Comparison of ENCODE assay signal across 27 cellular contexts in the genomic region with DNA sequence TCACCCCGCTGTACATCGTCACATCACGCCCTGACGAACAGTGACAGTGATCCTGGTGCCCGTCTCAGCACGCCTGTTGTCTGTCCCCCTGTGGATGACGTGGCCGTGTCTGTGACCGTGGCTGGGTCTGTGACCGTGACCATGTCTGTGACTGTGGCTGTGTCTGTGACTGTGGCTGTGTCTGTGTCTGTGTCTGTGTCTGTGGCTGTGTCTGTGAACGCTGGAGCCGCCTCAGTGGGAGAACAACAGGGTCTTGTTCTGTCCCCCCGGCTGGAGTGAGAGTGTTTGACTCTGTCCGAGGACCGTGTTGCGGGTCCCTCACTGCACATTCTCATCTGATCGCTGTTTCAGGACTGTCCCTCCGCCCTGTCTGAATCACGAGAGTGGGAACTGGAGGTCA.
"Had no signal": no experiment of that assay in that cellular context is flagged by ENCODE, and none has a peak within 500 bp of the region (broad histone marks: within the 10 kb centered on the region; RNA-seq: fewer than 3 reads in every experiment).

No MANE protein-coding gene starts in this region.

- H3K9me3 Mint-ChIP-seq: activated CD4-positive, alpha-beta T cell treated with anti-CD3 and anti-CD28 coated beads, Interleukin-2, amount 10 ng/mL, durations not matched to agents 24 days and 14 days; activated naive CD4-positive, alpha-beta T cell treated with anti-CD3 and anti-CD28 coated beads, Interleukin-2, amount 50 U/mL, for 24 hours had no signal

- H3K27ac Mint-ChIP-seq: activated CD4-positive, alpha-beta memory T cell treated with anti-CD3 and anti-CD28 coated beads, Interleukin-2, amount 10 ng/mL, durations not matched to agents 7 days and 5 days; activated CD4-positive, alpha-beta T cell treated with anti-CD3 and anti-CD28 coated beads for 36 hours; activated CD4-positive, alpha-beta T cell treated with anti-CD3 and anti-CD28 coated beads, Interleukin-2, amount 10 ng/mL, durations not matched to agents 24 days and 14 days; activated naive CD4-positive, alpha-beta T cell treated with anti-CD3 and anti-CD28 coated beads for 36 hours; activated naive CD4-positive, alpha-beta T cell treated with anti-CD3 and anti-CD28 coated beads, Interleukin-2, amount 50 U/mL, for 24 hours; activated naive CD8-positive, alpha-beta T cell treated with anti-CD3 and anti-CD28 coated beads for 36 hours; activated naive CD8-positive, alpha-beta T cell treated with anti-CD3 and anti-CD28 coated beads, Interleukin-2, amount 50 U/mL, for 24 hours; activated T-cell treated with anti-CD3 and anti-CD28 coated beads, Interleukin-2, amount 50 U/mL, for 24 hours; activated T-cell treated with anti-CD3 and anti-CD28 coated beads, Interleukin-2, amount 50 U/mL, for 72 hours; dendritic cell treated with granulocyte-macrophage colony-stimulating factor and Interleukin-4, amounts not matched to agents 40 ng/mL and 50 ng/mL, for 4 days; endodermal cell had no signal

- H3K4me3 Mint-ChIP-seq: activated CD4-positive, alpha-beta memory T cell treated with anti-CD3 and anti-CD28 coated beads, Interleukin-2, amount 10 ng/mL, durations not matched to agents 7 days and 5 days; activated CD4-positive, alpha-beta T cell treated with anti-CD3 and anti-CD28 coated beads for 36 hours; activated CD4-positive, alpha-beta T cell treated with anti-CD3 and anti-CD28 coated beads, Interleukin-2, amount 10 ng/mL, durations not matched to agents 24 days and 14 days; activated naive CD4-positive, alpha-beta T cell treated with anti-CD3 and anti-CD28 coated beads for 36 hours; activated naive CD4-positive, alpha-beta T cell treated with anti-CD3 and anti-CD28 coated beads, Interleukin-2, amount 50 U/mL, for 24 hours; activated naive CD8-positive, alpha-beta T cell treated with anti-CD3 and anti-CD28 coated beads for 36 hours; activated naive CD8-positive, alpha-beta T cell treated with anti-CD3 and anti-CD28 coated beads, Interleukin-2, amount 50 U/mL, for 24 hours; activated T-cell treated with anti-CD3 and anti-CD28 coated beads, Interleukin-2, amount 50 U/mL, for 24 hours; activated T-cell treated with anti-CD3 and anti-CD28 coated beads, Interleukin-2, amount 50 U/mL, for 72 hours; dendritic cell treated with granulocyte-macrophage colony-stimulating factor and Interleukin-4, amounts not matched to agents 40 ng/mL and 50 ng/mL, for 4 days; endodermal cell had no signal

- H3K4me3 ChIP-seq: adrenal gland, body of pancreas, colonic mucosa, esophagus muscularis mucosa, gastrocnemius medialis had no signal

- DNase-seq: activated CD4-positive, alpha-beta memory T cell treated with anti-CD3 and anti-CD28 coated beads, Interleukin-2, amount 10 ng/mL, durations not matched to agents 7 days and 5 days; activated CD4-positive, alpha-beta T cell treated with anti-CD3 and anti-CD28 coated beads for 36 hours; activated CD4-positive, alpha-beta T cell treated with anti-CD3 and anti-CD28 coated beads, Interleukin-2, amount 10 ng/mL, durations not matched to agents 24 days and 14 days; activated CD4-positive, CD25-positive, alpha-beta regulatory T cell; activated CD4-positive, CD25-positive, alpha-beta regulatory T cell treated with anti-CD3 and anti-CD28 coated beads, Interleukin-2, amount 50 U/mL, for 72 hours; activated CD8-positive, alpha-beta memory T cell treated with anti-CD3 and anti-CD28 coated beads, Interleukin-2, amount 50 U/mL, for 48 hours; activated effector memory CD4-positive, alpha-beta T cell treated with Interleukin-2 at 50 U/mL for 16 hours; activated gamma-delta T cell treated with Interleukin-2 at 50 U/mL for 16 hours; activated naive CD4-positive, alpha-beta T cell treated with anti-CD3 and anti-CD28 coated beads for 36 hours; activated naive CD8-positive, alpha-beta T cell treated with anti-CD3 and anti-CD28 coated beads for 36 hours; activated naive CD8-positive, alpha-beta T cell treated with anti-CD3 and anti-CD28 coated beads, Interleukin-2, amount 50 U/mL, for 24 hours; activated T-cell treated with anti-CD3 and anti-CD28 coated beads for 4 hours; activated T-cell treated with anti-CD3 and anti-CD28 coated beads, Interleukin-2, amount 50 U/mL, for 24 hours; activated T-cell treated with anti-CD3 and anti-CD28 coated beads, Interleukin-2, amount 50 U/mL, for 72 hours; aorta; body of pancreas; colonic mucosa; effector memory CD4-positive, alpha-beta T cell; endodermal cell; erythroblast; foreskin keratinocyte; gastrocnemius medialis; T-helper 2 cell had no signal

- H3K4me1 ChIP-seq: body of pancreas, colonic mucosa, esophagus muscularis mucosa, foreskin keratinocyte, gastrocnemius medialis had no signal

- H3K9me3 ChIP-seq: adrenal gland, colonic mucosa, gastrocnemius medialis had no signal

- H3K27ac ChIP-seq: body of pancreas, colonic mucosa, esophagus muscularis mucosa, foreskin keratinocyte, gastrocnemius medialis had no signal

- H3K4me1 Mint-ChIP-seq: activated CD4-positive, alpha-beta memory T cell treated with anti-CD3 and anti-CD28 coated beads, Interleukin-2, amount 10 ng/mL, durations not matched to agents 7 days and 5 days; activated CD4-positive, alpha-beta T cell treated with anti-CD3 and anti-CD28 coated beads, Interleukin-2, amount 10 ng/mL, durations not matched to agents 24 days and 14 days; activated naive CD4-positive, alpha-beta T cell treated with anti-CD3 and anti-CD28 coated beads, Interleukin-2, amount 50 U/mL, for 24 hours; activated naive CD8-positive, alpha-beta T cell treated with anti-CD3 and anti-CD28 coated beads for 36 hours; activated naive CD8-positive, alpha-beta T cell treated with anti-CD3 and anti-CD28 coated beads, Interleukin-2, amount 50 U/mL, for 24 hours; endodermal cell had no signal

- H3K27me3 Mint-ChIP-seq: activated CD4-positive, alpha-beta memory T cell treated with anti-CD3 and anti-CD28 coated beads, Interleukin-2, amount 10 ng/mL, durations not matched to agents 7 days and 5 days; activated CD4-positive, alpha-beta T cell treated with anti-CD3 and anti-CD28 coated beads for 36 hours; activated CD4-positive, alpha-beta T cell treated with anti-CD3 and anti-CD28 coated beads, Interleukin-2, amount 10 ng/mL, durations not matched to agents 24 days and 14 days; activated naive CD4-positive, alpha-beta T cell treated with anti-CD3 and anti-CD28 coated beads, Interleukin-2, amount 50 U/mL, for 24 hours; activated naive CD8-positive, alpha-beta T cell treated with anti-CD3 and anti-CD28 coated beads for 36 hours; activated T-cell treated with anti-CD3 and anti-CD28 coated beads, Interleukin-2, amount 50 U/mL, for 24 hours; dendritic cell treated with granulocyte-macrophage colony-stimulating factor and Interleukin-4, amounts not matched to agents 40 ng/mL and 50 ng/mL, for 4 days had no signal

- H3K27me3 ChIP-seq: adrenal gland, body of pancreas, colonic mucosa, foreskin keratinocyte had no signal

- H3K36me3 Mint-ChIP-seq: activated naive CD4-positive, alpha-beta T cell treated with anti-CD3 and anti-CD28 coated beads, Interleukin-2, amount 50 U/mL, for 24 hours; activated naive CD8-positive, alpha-beta T cell treated with anti-CD3 and anti-CD28 coated beads for 36 hours had no signal

- H3K36me3 ChIP-seq: adrenal gland, colonic mucosa, esophagus muscularis mucosa, gastrocnemius medialis had no signal

- ATAC-seq: activated CD4-positive, alpha-beta T cell treated with anti-CD3 and anti-CD28 coated beads for 36 hours; activated naive CD8-positive, alpha-beta T cell treated with anti-CD3 and anti-CD28 coated beads, Interleukin-2, amount 50 U/mL, for 24 hours; activated T-cell treated with anti-CD3 and anti-CD28 coated beads, Interleukin-2, amount 50 U/mL, for 72 hours; body of pancreas; foreskin keratinocyte; gastrocnemius medialis had no signal
